Comparison of ENCODE assay signal across 1 cellular context in the genomic region with DNA sequence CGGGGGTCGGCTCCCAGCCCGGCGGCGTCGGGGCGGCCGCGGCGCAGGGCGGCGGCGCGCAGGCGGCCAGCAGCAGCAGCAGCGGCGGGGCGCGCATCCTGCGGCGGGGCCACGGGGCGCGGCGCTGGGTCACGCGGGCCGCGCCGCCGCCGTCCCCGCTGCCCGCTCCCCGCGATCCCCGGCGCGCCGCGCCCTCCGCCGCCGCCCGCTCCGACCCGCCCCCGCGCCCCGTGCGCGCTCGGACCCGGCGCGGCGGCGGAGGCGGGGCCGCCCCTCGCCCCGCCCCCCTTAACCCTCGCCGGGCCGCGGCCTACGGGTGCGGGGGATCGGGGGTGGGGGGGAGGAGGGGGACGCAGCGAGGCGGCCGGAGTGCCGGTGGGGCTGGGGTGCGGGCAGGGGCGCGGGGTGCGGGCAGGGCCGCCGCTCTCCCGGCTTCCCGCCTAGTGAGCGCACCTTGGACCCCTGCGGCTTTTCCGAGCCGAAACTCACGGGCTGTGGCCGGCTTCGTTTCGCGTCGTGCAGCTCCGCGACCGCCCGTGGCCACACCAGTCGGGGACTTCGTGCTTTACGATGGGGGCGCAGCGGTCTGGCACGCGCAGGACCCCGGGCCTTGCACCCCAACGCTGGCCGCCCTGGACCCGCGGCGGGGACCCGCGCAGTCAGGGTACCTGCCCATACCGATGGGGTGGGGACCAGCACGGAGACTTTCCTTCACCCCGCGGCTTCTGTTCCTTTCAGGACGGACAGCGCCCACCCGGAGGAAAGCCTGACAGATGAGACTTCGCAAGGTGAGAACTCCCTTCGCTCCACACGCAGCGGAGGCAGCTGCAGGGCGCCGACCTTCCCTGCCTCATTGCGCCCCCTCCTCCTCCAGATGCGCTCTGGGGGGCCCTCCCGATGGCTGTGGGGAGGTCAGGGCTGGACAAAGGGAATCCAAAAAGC.
TF ChIP-seq lines count a peak whose summit lies in the region.

A gene (minus strand): TSS at position 217 of the 942 bp plus-strand sequence. CDS start 120 bp downstream, at position 97.

TF ChIP-seq in A549, 52 proteins besides CTCF, POLR2A, EP300 and RAD21 (continued from another document):
- no peak for TF ChIP-seq CEBPB (IDR thresholded peaks at IDR 0.05)
- TF ChIP-seq FOSB (CRISPR knock-in tag; IDR thresholded peaks at IDR 0.05), result no peak
- TF ChIP-seq, protein P1, sequence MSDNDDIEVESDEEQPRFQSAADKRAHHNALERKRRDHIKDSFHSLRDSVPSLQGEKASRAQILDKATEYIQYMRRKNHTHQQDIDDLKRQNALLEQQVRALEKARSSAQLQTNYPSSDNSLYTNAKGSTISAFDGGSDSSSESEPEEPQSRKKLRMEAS (IDR thresholded peaks at IDR 0.05), result no peak
- TF ChIP-seq, protein P2, sequence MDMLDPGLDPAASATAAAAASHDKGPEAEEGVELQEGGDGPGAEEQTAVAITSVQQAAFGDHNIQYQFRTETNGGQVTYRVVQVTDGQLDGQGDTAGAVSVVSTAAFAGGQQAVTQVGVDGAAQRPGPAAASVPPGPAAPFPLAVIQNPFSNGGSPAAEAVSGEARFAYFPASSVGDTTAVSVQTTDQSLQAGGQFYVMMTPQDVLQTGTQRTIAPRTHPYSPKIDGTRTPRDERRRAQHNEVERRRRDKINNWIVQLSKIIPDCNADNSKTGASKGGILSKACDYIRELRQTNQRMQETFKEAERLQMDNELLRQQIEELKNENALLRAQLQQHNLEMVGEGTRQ (IDR thresholded peaks at IDR 0.05), result no peak
